Comparison of ENCODE assay signal across 8 cellular contexts in genomic region chr11:59918987-59919589, GRCh38. TPM values are rescaled to one million over a fixed set of nuclear protein-coding genes. Genes with fewer than 3 reads are reported as not detected.
DNase-seq lines count a peak whose midpoint lies in the region; ATAC-seq, FAIRE-seq and TF ChIP-seq lines count a peak whose summit lies in the region.

No MANE protein-coding gene starts in this region.

- DNase-seq in SKM-1 treated with dmso at 0.1 percent for 144 hours (lab: John Stamatoyannopoulos, UW; ENCODE audit: unreplicated experiment) (peak; percentile 42), SKM-1 (lab: John Stamatoyannopoulos, UW; ENCODE audit: unreplicated experiment) (no peak), keratinocyte (ENCODE audit: low read depth, low spot score) (no peak), anterior cingulate cortex (lab: John Stamatoyannopoulos, UW) (no peak)

- H4K20me1 ChIP-seq in KMS-11 (ENCODE audit: insufficient read depth) = no peaks in the 10 kb centered on the region
- H4K20me1 ChIP-seq in keratinocyte (ENCODE audit: control insufficient read depth, extremely low read depth, insufficient read depth, low read length) = no peaks in the 10 kb centered on the region

- H3K9ac ChIP-seq in KMS-11 (no peak overlapping the region), keratinocyte (ENCODE audit: control insufficient read depth, extremely low read depth, insufficient read depth, low read length) (no peak overlapping the region)

- H3K4me1 ChIP-seq in KMS-11 (ENCODE audit: low read depth, poor library complexity, severe bottlenecking) = no peaks in the 10 kb centered on the region
- peaks cover 6% of the 10 kb centered on the region for H3K4me1 ChIP-seq in keratinocyte (ENCODE audit: control insufficient read depth, extremely low read depth, insufficient read depth, low read length)

- peak; percentile 46 for FAIRE-seq in keratinocyte (lab: Jason Lieb, UNC)

- H3K36me3 ChIP-seq in KMS-11 (ENCODE audit: insufficient read depth) = no peaks in the 10 kb centered on the region
- no peaks in the 10 kb centered on the region for H3K36me3 ChIP-seq in keratinocyte (ENCODE audit: control insufficient read depth in 2 of 2, extremely low read depth in 1 of 2, insufficient read depth in 2 of 2, low read length in 2 of 2)

- H3K9me1 ChIP-seq in keratinocyte (ENCODE audit: control insufficient read depth, extremely low read depth, insufficient read depth, low read length) = no peaks in the 10 kb centered on the region

- H3K79me2 ChIP-seq in KMS-11 (ENCODE audit: insufficient read depth, low read depth) = no peaks in the 10 kb centered on the region
- no peaks in the 10 kb centered on the region for H3K79me2 ChIP-seq in keratinocyte (ENCODE audit: control insufficient read depth, insufficient read depth, low read length)

- H3K9me3 ChIP-seq in keratinocyte (ENCODE audit: control insufficient read depth, low read depth, low read length) = peaks cover 7% of the 10 kb centered on the region

- H3K4me3 ChIP-seq in KMS-11 (IDR thresholded peaks at IDR 0.05; ENCODE audit: insufficient read depth, low read depth, low read length) (no peak overlapping the region), keratinocyte (ENCODE audit: control insufficient read depth in 2 of 3, extremely low read depth in 1 of 3, insufficient read depth in 2 of 3, low read depth in 1 of 3, low read length in 3 of 3) (no peak overlapping the region)

- H2AFZ ChIP-seq in KMS-11 (ENCODE audit: low read depth) (no peak overlapping the region), keratinocyte (ENCODE audit: control insufficient read depth, low read length) (no peak overlapping the region)

- no peak for ATAC-seq in HG02642 (IDR thresholded peaks at IDR 0.05; ENCODE audit: poor library complexity, unreplicated experiment)
- no peak for ATAC-seq in HG03095 (IDR thresholded peaks at IDR 0.05; ENCODE audit: unreplicated experiment)

- H3K4me2 ChIP-seq in KMS-11 (no peak overlapping the region), keratinocyte (ENCODE audit: control insufficient read depth, extremely low read depth, insufficient read depth, low read depth, low read length) (no peak overlapping the region)

- H3K27me3 ChIP-seq in KMS-11 (ENCODE audit: insufficient read depth, low read depth) (no peaks in the 10 kb centered on the region), keratinocyte (ENCODE audit: control insufficient read depth, extremely low read depth, insufficient read depth, low read length) (no peaks in the 10 kb centered on the region)

- dilution Hi-C loops in keratinocyte (cut with MboI; ENCODE audit: extremely low pct_ligation_motif_present, low sequenced_read_pairs) = no loop called here

- peak; percentile 47 for TF ChIP-seq CTCF in KMS-11 (conservative IDR thresholded peaks at IDR 0.05; ENCODE audit: low read depth, low read length)
- TF ChIP-seq CTCF in VCaP (conservative IDR thresholded peaks at IDR 0.05) = peak; percentile 78
- TF ChIP-seq CTCF in keratinocyte (optimal IDR thresholded peaks at IDR 0.05 in 1 of 3, IDR thresholded peaks at IDR 0.05 in 1 of 3, conservative IDR thresholded peaks at IDR 0.05 in 1 of 3; ENCODE audit: extremely low read depth in 1 of 3, insufficient read depth in 2 of 3, low read length in 3 of 3) = peak; percentile 40 to 54 (median 43)

- no peak overlapping the region for H3K27ac ChIP-seq in KMS-11
- H3K27ac ChIP-seq in VCaP = 0 out of 2 replicates have a peak overlapping the region, but pooled peaks have one; percentile 5
- no peak overlapping the region for H3K27ac ChIP-seq in keratinocyte (ENCODE audit: control insufficient read depth, insufficient read depth, low read length)

RNA-seq across cellular contexts. Expression of gene OOSP1, which starts 19.1 kb away (rescaled TPM):
- polyA plus RNA-seq in keratinocyte = not detected in 3 replicates
- not detected for polyA plus RNA-seq in keratinocyte (2011; ENCODE audit: low read depth)
- polyA plus RNA-seq in keratinocyte (2011; cell fraction: cytosol; rRNA removed) = not detected in 2 replicates
- 0.21 TPM in 1 of 2 replicates, not detected in the other for polyA plus RNA-seq in keratinocyte (2011; cell fraction: nucleus; rRNA removed)
- not detected in 2 replicates for polyA plus RNA-seq in keratinocyte (2012; ENCODE audit: low replicate concordance)
- not detected in 3 replicates for polyA minus RNA-seq in keratinocyte
- not detected for polyA minus RNA-seq in keratinocyte (2011; cell fraction: cytosol; rRNA and poly(A)+ RNA removed)
- polyA minus RNA-seq in keratinocyte (2011; cell fraction: nucleus; rRNA and poly(A)+ RNA removed) = not detected in 2 replicates

RNA-seq across cellular contexts. Expression of gene OOSP3, which starts 40.5 kb away (rescaled TPM):
- polyA plus RNA-seq in keratinocyte = 0.09 to 0.14 TPM in 2 of 3 replicates, not detected in the other
- not detected for polyA plus RNA-seq in keratinocyte (2011; ENCODE audit: low read depth)
- 0.16 TPM in 1 of 2 replicates, not detected in the other for polyA plus RNA-seq in keratinocyte (2011; cell fraction: cytosol; rRNA removed)
- 0.15 TPM in 1 of 2 replicates, not detected in the other for polyA plus RNA-seq in keratinocyte (2011; cell fraction: nucleus; rRNA removed)
- polyA plus RNA-seq in keratinocyte (2012; ENCODE audit: low replicate concordance) = not detected in 2 replicates
- polyA minus RNA-seq in keratinocyte = not detected in 3 replicates
- not detected for polyA minus RNA-seq in keratinocyte (2011; cell fraction: cytosol; rRNA and poly(A)+ RNA removed)
- not detected in 2 replicates for polyA minus RNA-seq in keratinocyte (2011; cell fraction: nucleus; rRNA and poly(A)+ RNA removed)

RNA-seq across cellular contexts. Expression of gene OOSP4A, which starts 44.7 kb away (rescaled TPM):
- not detected in 3 replicates for polyA plus RNA-seq in keratinocyte
- polyA plus RNA-seq in keratinocyte (2011; ENCODE audit: low read depth) = 0.50 TPM
- polyA plus RNA-seq in keratinocyte (2011; cell fraction: cytosol; rRNA removed) = not detected in 2 replicates
- not detected in 2 replicates for polyA plus RNA-seq in keratinocyte (2011; cell fraction: nucleus; rRNA removed)
- not detected in 2 replicates for polyA plus RNA-seq in keratinocyte (2012; ENCODE audit: low replicate concordance)
- not detected in 3 replicates for polyA minus RNA-seq in keratinocyte
- polyA minus RNA-seq in keratinocyte (2011; cell fraction: cytosol; rRNA and poly(A)+ RNA removed) = not detected
- not detected in 2 replicates for polyA minus RNA-seq in keratinocyte (2011; cell fraction: nucleus; rRNA and poly(A)+ RNA removed)

RNA-seq across cellular contexts. Expression of gene TCN1, which starts 52.8 kb away (rescaled TPM):
- polyA plus RNA-seq in keratinocyte = 3.7 to 6.9 TPM (median 3.9 TPM) in 3 replicates
- 7.0 TPM for polyA plus RNA-seq in keratinocyte (2011; ENCODE audit: low read depth)
- 2.4 and 4.2 TPM in 2 replicates for polyA plus RNA-seq in keratinocyte (2011; cell fraction: cytosol; rRNA removed)
- polyA plus RNA-seq in keratinocyte (2011; cell fraction: nucleus; rRNA removed) = 8.6 and 12.3 TPM in 2 replicates
- polyA plus RNA-seq in keratinocyte (2012; ENCODE audit: low replicate concordance) = 2.2 and 3.2 TPM in 2 replicates
- polyA minus RNA-seq in keratinocyte = 1.2 to 6.1 TPM (median 1.2 TPM) in 3 replicates
- polyA minus RNA-seq in keratinocyte (2011; cell fraction: cytosol; rRNA and poly(A)+ RNA removed) = 5.6 TPM
- 4.5 and 7.6 TPM in 2 replicates for polyA minus RNA-seq in keratinocyte (2011; cell fraction: nucleus; rRNA and poly(A)+ RNA removed)
